1 cellular context compared by ENCODE assay signal in genomic region chr7:128616799-128617198, GRCh38. TPM values are rescaled to one million over a fixed set of nuclear protein-coding genes. Genes with fewer than 3 reads are reported as not detected.
"Had no signal": no experiment of that assay in that cellular context is flagged by ENCODE, and none has a peak within 500 bp of the region (broad histone marks: within the 10 kb centered on the region; RNA-seq: fewer than 3 reads in every experiment).

No MANE protein-coding gene starts in this region.

RNA-seq across cellular contexts. Expression of gene GARIN1A, which starts 55.3 kb away (rescaled TPM):
- polyA plus RNA-seq: naive thymus-derived CD4-positive, alpha-beta T cell had no signal
